In the genomic region with DNA sequence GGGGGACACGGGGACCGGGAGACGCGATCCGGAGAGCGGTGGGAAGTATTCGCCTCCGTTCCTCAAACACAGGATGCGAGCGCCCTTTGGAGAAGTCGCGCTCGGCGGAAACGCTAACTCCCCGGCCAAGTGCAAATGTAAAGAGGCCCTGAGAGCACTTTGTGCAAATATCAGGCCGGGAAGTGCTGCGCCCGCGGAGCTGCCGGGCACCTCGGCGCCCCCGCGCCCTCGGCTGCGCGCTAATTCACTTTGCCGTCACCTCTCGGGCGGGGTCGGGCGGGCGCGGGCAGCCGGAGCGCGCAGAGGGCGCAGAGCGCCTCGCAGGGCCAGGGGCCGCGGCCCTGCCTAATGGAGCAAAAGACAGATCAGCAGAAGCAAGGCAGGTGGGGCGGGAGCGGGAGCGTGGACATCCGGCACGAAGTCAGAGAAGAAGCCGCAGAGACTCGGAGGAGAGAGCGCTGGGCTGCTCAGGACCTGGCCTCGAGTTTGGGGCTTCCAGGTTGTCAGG, we compare ENCODE assay signal across 10 cellular contexts.
DNase-seq lines count a peak whose midpoint lies in the region; TF ChIP-seq lines count a peak whose summit lies in the region.
"Had no signal": no experiment of that assay in that cellular context is flagged by ENCODE, and none has a peak within 500 bp of the region (broad histone marks: within the 10 kb centered on the region; RNA-seq: fewer than 3 reads in every experiment).

No MANE protein-coding gene starts in this region.

- TF ChIP-seq EP300 in neural cell (conservative IDR thresholded peaks at IDR 0.05; ENCODE audit: poor library complexity, severe bottlenecking) = no peak

- no peak overlapping the region for H3K27ac ChIP-seq in HEK293 (ENCODE audit: extremely low read depth, low read depth, low read length)
- H3K27ac ChIP-seq in coronary artery = no peak overlapping the region
- no peak overlapping the region for H3K27ac ChIP-seq in neural cell (ENCODE audit: low read length)
- H3K27ac ChIP-seq: SK-N-MC had no signal

- no peaks in the 10 kb centered on the region for H4K20me1 ChIP-seq in neural cell (ENCODE audit: insufficient read depth)

- H3K4me2 ChIP-seq in neural cell (ENCODE audit: low read length) = no peak overlapping the region

- H3K9me3 ChIP-seq in HEK293 (ENCODE audit: control insufficient read depth, insufficient read depth, low read depth, low read length) (no peaks in the 10 kb centered on the region), neural cell (ENCODE audit: low read length) (no peaks in the 10 kb centered on the region)

- CTCF ChIA-PET in HEK293 (lab: Yijun Ruan, JAX) = interaction anchor here (1.2 to 5.1 kb wide), 2 partner anchors 9 to 78 kb away, joined by 4 to 20 read pairs; no protein-coding TSS in a partner anchor

- H2AFZ ChIP-seq in neural cell (ENCODE audit: low read depth, low read length) = no peak overlapping the region

- H3K9ac ChIP-seq in neural cell (ENCODE audit: low read length) = peak overlapping the region; percentile 25

- H3K27me3 ChIP-seq in neural cell (ENCODE audit: insufficient read depth, low read depth, low read length) = peaks cover 24% of the 10 kb centered on the region

- H3K79me2 ChIP-seq in neural cell (replicated peaks; ENCODE audit: insufficient read depth, low read length) = no peaks in the 10 kb centered on the region

- DNase-seq in NCI-H1417 (lab: John Stamatoyannopoulos, UW) (peak; percentile 34 to 75 (median 66)), NCI-H1417 treated with DMSO at 0.1 percent for 48 hours (lab: John Stamatoyannopoulos, UW) (no peak), coronary artery (ENCODE audit: low spot score) (peak; percentile 41), GM19240 (ENCODE audit: insufficient read length, low spot score) (no peak), SW480 (ENCODE audit: low spot score) (no peak), NCI-H524 treated with DMSO at 0.1 percent for 48 hours (lab: John Stamatoyannopoulos, UW) (no peak)
- DNase-seq: 8988T had no signal

- POLR2A ChIA-PET in HEK293 (lab: Yijun Ruan, JAX) = no interaction called here

- no peaks in the 10 kb centered on the region for H3K9me2 ChIP-seq in neural cell (ENCODE audit: insufficient read depth, low read length)

- no peak for TF ChIP-seq CTCF in HEK293 (tag by site-specific recombination; IDR thresholded peaks at IDR 0.05)
- TF ChIP-seq CTCF in coronary artery (IDR thresholded peaks at IDR 0.05) = no peak
- TF ChIP-seq CTCF in neural cell (IDR thresholded peaks at IDR 0.05; ENCODE audit: poor library complexity, severe bottlenecking) = no peak

- no peaks in the 10 kb centered on the region for H3K36me3 ChIP-seq in HEK293 (ENCODE audit: control insufficient read depth in 2 of 2, insufficient read depth in 1 of 2, low read length in 2 of 2)
- H3K36me3 ChIP-seq in neural cell (ENCODE audit: insufficient read depth, low read length) = no peaks in the 10 kb centered on the region

- H3K4me3 ChIP-seq in HEK293 (ENCODE audit: low read depth, low read length) (peak overlapping the region; percentile 27), coronary artery (peak overlapping the region; percentile 39), neural cell (ENCODE audit: low read length) (peak overlapping the region; percentile 65)
- H3K4me3 ChIP-seq: SK-N-MC had no signal

- no peaks in the 10 kb centered on the region for H3K4me1 ChIP-seq in HEK293 (ENCODE audit: control insufficient read depth, insufficient read depth, low read length)

- TF ChIP-seq RAD21 in neural cell (conservative IDR thresholded peaks at IDR 0.05) = peak; percentile 36

- no peaks in the 10 kb centered on the region for H3F3A ChIP-seq in neural cell (ENCODE audit: insufficient read depth, low read length, poor library complexity, severe bottlenecking)

TF ChIP-seq in HEK293, 187 proteins besides CTCF, POLR2A, EP300 and RAD21 (continues in another document):
- TF ChIP-seq ZFP37 (tag by site-specific recombination; IDR thresholded peaks at IDR 0.05) (no peak), ZNF660 (tag by site-specific recombination; IDR thresholded peaks at IDR 0.05) (0 out of 2 replicates have a peak, but pooled peaks have one; percentile 15), ZBTB8A (tag by site-specific recombination; IDR thresholded peaks at IDR 0.05) (peak; percentile 80)
- TF ChIP-seq, protein P1, sequence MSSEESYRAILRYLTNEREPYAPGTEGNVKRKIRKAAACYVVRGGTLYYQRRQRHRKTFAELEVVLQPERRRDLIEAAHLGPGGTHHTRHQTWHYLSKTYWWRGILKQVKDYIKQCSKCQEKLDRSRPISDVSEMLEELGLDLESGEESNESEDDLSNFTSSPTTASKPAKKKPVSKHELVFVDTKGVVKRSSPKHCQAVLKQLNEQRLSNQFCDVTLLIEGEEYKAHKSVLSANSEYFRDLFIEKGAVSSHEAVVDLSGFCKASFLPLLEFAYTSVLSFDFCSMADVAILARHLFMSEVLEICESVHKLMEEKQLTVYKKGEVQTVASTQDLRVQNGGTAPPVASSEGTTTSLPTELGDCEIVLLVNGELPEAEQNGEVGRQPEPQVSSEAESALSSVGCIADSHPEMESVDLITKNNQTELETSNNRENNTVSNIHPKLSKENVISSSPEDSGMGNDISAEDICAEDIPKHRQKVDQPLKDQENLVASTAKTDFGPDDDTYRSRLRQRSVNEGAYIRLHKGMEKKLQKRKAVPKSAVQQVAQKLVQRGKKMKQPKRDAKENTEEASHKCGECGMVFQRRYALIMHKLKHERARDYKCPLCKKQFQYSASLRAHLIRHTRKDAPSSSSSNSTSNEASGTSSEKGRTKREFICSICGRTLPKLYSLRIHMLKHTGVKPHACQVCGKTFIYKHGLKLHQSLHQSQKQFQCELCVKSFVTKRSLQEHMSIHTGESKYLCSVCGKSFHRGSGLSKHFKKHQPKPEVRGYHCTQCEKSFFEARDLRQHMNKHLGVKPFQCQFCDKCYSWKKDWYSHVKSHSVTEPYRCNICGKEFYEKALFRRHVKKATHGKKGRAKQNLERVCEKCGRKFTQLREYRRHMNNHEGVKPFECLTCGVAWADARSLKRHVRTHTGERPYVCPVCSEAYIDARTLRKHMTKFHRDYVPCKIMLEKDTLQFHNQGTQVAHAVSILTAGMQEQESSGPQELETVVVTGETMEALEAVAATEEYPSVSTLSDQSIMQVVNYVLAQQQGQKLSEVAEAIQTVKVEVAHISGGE (tag by site-specific recombination; conservative IDR thresholded peaks at IDR 0.05; ENCODE audit: low read depth) = peak; percentile 6; the same call in 1 of the 2 replicates

TF ChIP-seq in neural cell, 6 proteins besides CTCF, POLR2A, EP300 and RAD21:
- peak; percentile 39 for TF ChIP-seq SMC3 (conservative IDR thresholded peaks at IDR 0.05; ENCODE audit: poor library complexity)
- TF ChIP-seq, protein P2, sequence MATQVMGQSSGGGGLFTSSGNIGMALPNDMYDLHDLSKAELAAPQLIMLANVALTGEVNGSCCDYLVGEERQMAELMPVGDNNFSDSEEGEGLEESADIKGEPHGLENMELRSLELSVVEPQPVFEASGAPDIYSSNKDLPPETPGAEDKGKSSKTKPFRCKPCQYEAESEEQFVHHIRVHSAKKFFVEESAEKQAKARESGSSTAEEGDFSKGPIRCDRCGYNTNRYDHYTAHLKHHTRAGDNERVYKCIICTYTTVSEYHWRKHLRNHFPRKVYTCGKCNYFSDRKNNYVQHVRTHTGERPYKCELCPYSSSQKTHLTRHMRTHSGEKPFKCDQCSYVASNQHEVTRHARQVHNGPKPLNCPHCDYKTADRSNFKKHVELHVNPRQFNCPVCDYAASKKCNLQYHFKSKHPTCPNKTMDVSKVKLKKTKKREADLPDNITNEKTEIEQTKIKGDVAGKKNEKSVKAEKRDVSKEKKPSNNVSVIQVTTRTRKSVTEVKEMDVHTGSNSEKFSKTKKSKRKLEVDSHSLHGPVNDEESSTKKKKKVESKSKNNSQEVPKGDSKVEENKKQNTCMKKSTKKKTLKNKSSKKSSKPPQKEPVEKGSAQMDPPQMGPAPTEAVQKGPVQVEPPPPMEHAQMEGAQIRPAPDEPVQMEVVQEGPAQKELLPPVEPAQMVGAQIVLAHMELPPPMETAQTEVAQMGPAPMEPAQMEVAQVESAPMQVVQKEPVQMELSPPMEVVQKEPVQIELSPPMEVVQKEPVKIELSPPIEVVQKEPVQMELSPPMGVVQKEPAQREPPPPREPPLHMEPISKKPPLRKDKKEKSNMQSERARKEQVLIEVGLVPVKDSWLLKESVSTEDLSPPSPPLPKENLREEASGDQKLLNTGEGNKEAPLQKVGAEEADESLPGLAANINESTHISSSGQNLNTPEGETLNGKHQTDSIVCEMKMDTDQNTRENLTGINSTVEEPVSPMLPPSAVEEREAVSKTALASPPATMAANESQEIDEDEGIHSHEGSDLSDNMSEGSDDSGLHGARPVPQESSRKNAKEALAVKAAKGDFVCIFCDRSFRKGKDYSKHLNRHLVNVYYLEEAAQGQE (IDR thresholded peaks at IDR 0.05; ENCODE audit: borderline replicate concordance) = no peak
- TF ChIP-seq TAF1 (IDR thresholded peaks at IDR 0.05; ENCODE audit: low read depth) = no peak
- no peak for TF ChIP-seq MXI1 (conservative IDR thresholded peaks at IDR 0.05; ENCODE audit: poor library complexity, severe bottlenecking)

Comparison
In these comparisons a context has a peak if more than half of its experiments do, and no peak if none do; other contexts are left out.
1. DNase-seq: peak in NCI-H1417 (3 of 3) and coronary artery (single experiment); none in NCI-H1417 treated with DMSO at 0.1 percent for 48 hours (single experiment), GM19240 (single experiment), SW480 (single experiment) and NCI-H524 treated with DMSO at 0.1 percent for 48 hours (single experiment).
2. Peak in every context shown above with its lines, with median percentiles within 50 percentile points of each other: H3K4me3 ChIP-seq.